ENCODE assay signal across 10 cellular contexts in the genomic region with DNA sequence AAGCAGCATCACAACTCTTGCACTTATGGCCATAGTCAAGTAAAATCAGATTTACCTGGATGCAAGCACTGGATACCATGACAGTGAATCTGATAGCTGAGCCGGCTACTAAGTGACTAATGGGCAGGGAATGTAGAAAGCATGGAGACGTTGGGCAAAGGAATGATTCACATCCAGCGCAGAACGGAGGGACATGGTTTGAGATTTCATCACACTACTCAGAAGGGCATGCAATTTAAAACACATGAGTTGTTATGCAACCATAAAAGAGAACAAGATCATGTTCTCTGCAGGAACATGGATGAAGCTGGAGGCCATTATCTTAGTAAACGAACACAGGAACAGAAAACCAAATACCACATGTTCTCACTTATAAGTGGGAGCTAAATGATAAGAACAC.
DNase-seq lines count a peak whose midpoint lies in the region; ATAC-seq, FAIRE-seq and TF ChIP-seq lines count a peak whose summit lies in the region.
"Had no signal": no experiment of that assay in that cellular context is flagged by ENCODE, and none has a peak within 500 bp of the region (broad histone marks: within the 10 kb centered on the region; RNA-seq: fewer than 3 reads in every experiment).

No MANE protein-coding gene starts in this region.

- CTCF ChIA-PET in PC-3 (lab: Charles Lee) (no interaction called here), endothelial cell of umbilical vein (lab: Charles Lee) (no interaction called here)

- H3K79me2 ChIP-seq in PC-3 (ENCODE audit: low read length): no peaks in the 10 kb centered on the region
- H3K79me2 ChIP-seq in endothelial cell of umbilical vein (ENCODE audit: control insufficient read depth, insufficient read depth, low read length): no peaks in the 10 kb centered on the region
- no peaks in the 10 kb centered on the region for H3K79me2 ChIP-seq in osteoblast (ENCODE audit: insufficient read depth, low read length)

- intact Hi-C loops in PC-3 (cut with micrococcal nuclease) (no loop called here), endothelial cell of umbilical vein (cut with micrococcal nuclease) (no loop called here), esophagus muscularis mucosa (cut with DNase I) (no loop called here)

- H3K9me3 ChIP-seq in PC-3 (ENCODE audit: low read length): no peaks in the 10 kb centered on the region
- no peaks in the 10 kb centered on the region for H3K9me3 ChIP-seq in endothelial cell of umbilical vein (replicated peaks; ENCODE audit: control insufficient read depth, insufficient read depth, low read length)
- no peaks in the 10 kb centered on the region for H3K9me3 ChIP-seq in osteoblast (ENCODE audit: low read depth, low read length)
- no peaks in the 10 kb centered on the region for H3K9me3 ChIP-seq in esophagus muscularis mucosa

- BruUV-seq in PC-3 (replicated peaks; lab: Mats Ljungman, UMichigan) (no TSS peak), endothelial cell of umbilical vein (replicated peaks; lab: Mats Ljungman, UMichigan) (no TSS peak)

- peak; percentile 31 for FAIRE-seq in endothelial cell of umbilical vein (lab: Jason Lieb, UNC)

- no peak for TF ChIP-seq EP300 in esophagus muscularis mucosa (IDR thresholded peaks at IDR 0.05)

- no peaks in the 10 kb centered on the region for H3K9me2 ChIP-seq in PC-3 (replicated peaks; ENCODE audit: low read length)

- no peaks in the 10 kb centered on the region for H4K20me1 ChIP-seq in PC-3 (ENCODE audit: low read length)
- no peaks in the 10 kb centered on the region for H4K20me1 ChIP-seq in endothelial cell of umbilical vein (replicated peaks; ENCODE audit: control insufficient read depth, extremely low read depth, insufficient read depth, low read length)
- H4K20me1 ChIP-seq in osteoblast (ENCODE audit: insufficient read depth, low read length): no peaks in the 10 kb centered on the region

- peak; percentile 93 for DNase-seq in Daoy (ENCODE audit: low read depth)
- DNase-seq in PC-3: peak; percentile 58
- peak; percentile 42 for DNase-seq in endothelial cell of umbilical vein (ENCODE audit: low read depth, low spot score)
- DNase-seq in osteoblast (ENCODE audit: insufficient read length, low spot score, missing footprints): peak; percentile 62
- no peak for DNase-seq in esophagus muscularis mucosa (ENCODE audit: extremely low spot score)
- DNase-seq in NCI-H1417 treated with DMSO at 0.1 percent for 48 hours (lab: John Stamatoyannopoulos, UW): no peak
- DNase-seq: naive thymus-derived CD8-positive, alpha-beta T cell; NCI-H1694 treated with DMSO at 0.1 percent for 48 hours had no signal

- WGBS in esophagus muscularis mucosa: 61% methylated on average over 5 of the region's 5 CpGs

- TF ChIP-seq CTCF in PC-3 (conservative IDR thresholded peaks at IDR 0.05; ENCODE audit: low read depth, low read length) (no peak), endothelial cell of umbilical vein (IDR thresholded peaks at IDR 0.05; ENCODE audit: extremely low read depth in 1 of 2, insufficient read depth in 1 of 2, low read depth in 1 of 2, low read length in 2 of 2) (no peak), osteoblast (IDR thresholded peaks at IDR 0.05; ENCODE audit: extremely low read depth, low read depth, low read length) (no peak), esophagus muscularis mucosa (IDR thresholded peaks at IDR 0.05) (no peak)

- ATAC-seq in PC-3: no peak
- no peak for ATAC-seq in HG03196 (IDR thresholded peaks at IDR 0.05; ENCODE audit: unreplicated experiment)
- ATAC-seq in HG03280 (IDR thresholded peaks at IDR 0.05; ENCODE audit: unreplicated experiment): no peak
- ATAC-seq: naive thymus-derived CD8-positive, alpha-beta T cell had no signal

- dilution Hi-C loops in endothelial cell of umbilical vein (cut with MboI; ENCODE audit: extremely low pct_ligation_motif_present, low sequenced_read_pairs): no loop called here

- POLR2A ChIA-PET in PC-3 (lab: Charles Lee; ENCODE audit: unreplicated experiment) (no interaction called here), endothelial cell of umbilical vein (lab: Charles Lee) (interaction anchor here (0.9 kb wide), 1 partner anchor 131 kb away, joined by 4 read pairs; no protein-coding TSS in a partner anchor)

- H3K9me1 ChIP-seq in endothelial cell of umbilical vein (replicated peaks; ENCODE audit: control insufficient read depth, extremely low read depth, insufficient read depth, low read length): no peaks in the 10 kb centered on the region

- no peaks in the 10 kb centered on the region for H3K27me3 ChIP-seq in PC-3 (ENCODE audit: low read length)
- H3K27me3 ChIP-seq in endothelial cell of umbilical vein (ENCODE audit: control insufficient read depth in 2 of 2, insufficient read depth in 2 of 2, low read length in 2 of 2): no peaks in the 10 kb centered on the region
- no peaks in the 10 kb centered on the region for H3K27me3 ChIP-seq in osteoblast (ENCODE audit: insufficient read depth, low read length)
- no peaks in the 10 kb centered on the region for H3K27me3 ChIP-seq in esophagus muscularis mucosa

- H3K27ac ChIP-seq in PC-3 (ENCODE audit: low read length) (no peak overlapping the region), endothelial cell of umbilical vein (ENCODE audit: insufficient read depth, low read depth, low read length) (no peak overlapping the region), osteoblast (ENCODE audit: low read depth, low read length) (peak overlapping the region; percentile 96), esophagus muscularis mucosa (replicated peaks in 1 of 4) (no peak overlapping the region)

- H2AFZ ChIP-seq in PC-3 (ENCODE audit: low read length) (no peak overlapping the region), endothelial cell of umbilical vein (ENCODE audit: low read depth, low read length) (no peak overlapping the region), osteoblast (ENCODE audit: low read length) (peak overlapping the region; percentile 54)

- no peak overlapping the region for H3K4me3 ChIP-seq in PC-3 (ENCODE audit: low read length)
- H3K4me3 ChIP-seq in endothelial cell of umbilical vein (replicated peaks in 1 of 3; ENCODE audit: insufficient read depth in 1 of 3, low read depth in 1 of 3, low read length in 3 of 3): no peak overlapping the region
- no peak overlapping the region for H3K4me3 ChIP-seq in osteoblast (ENCODE audit: insufficient read depth, low read length)
- no peak overlapping the region for H3K4me3 ChIP-seq in esophagus muscularis mucosa

- H3K4me2 ChIP-seq in PC-3 (ENCODE audit: low read length) (no peak overlapping the region), endothelial cell of umbilical vein (ENCODE audit: insufficient read depth, low read length) (no peak overlapping the region), osteoblast (ENCODE audit: insufficient read depth, low read length) (peak overlapping the region; percentile 60)

- H3K9ac ChIP-seq in PC-3 (ENCODE audit: low read length) (no peak overlapping the region), endothelial cell of umbilical vein (replicated peaks; ENCODE audit: extremely low read depth, insufficient read depth, low read length) (no peak overlapping the region)

- H3K36me3 ChIP-seq in PC-3 (ENCODE audit: low read depth, low read length) (no peaks in the 10 kb centered on the region), endothelial cell of umbilical vein (ENCODE audit: control insufficient read depth in 2 of 2, extremely low read depth in 1 of 2, insufficient read depth in 2 of 2, low read length in 2 of 2) (no peaks in the 10 kb centered on the region), osteoblast (ENCODE audit: insufficient read depth, low read length) (no peaks in the 10 kb centered on the region), esophagus muscularis mucosa (no peaks in the 10 kb centered on the region)

- no peaks in the 10 kb centered on the region for H3F3A ChIP-seq in PC-3 (ENCODE audit: low read length, unreplicated experiment)

- TF ChIP-seq POLR2A in endothelial cell of umbilical vein (IDR thresholded peaks at IDR 0.05; ENCODE audit: low read depth, low read length): no peak
- TF ChIP-seq POLR2A in esophagus muscularis mucosa (IDR thresholded peaks at IDR 0.05; ENCODE audit: low read depth): no peak

- no peaks in the 10 kb centered on the region for H3K4me1 ChIP-seq in PC-3 (ENCODE audit: insufficient read depth, low read length)
- no peaks in the 10 kb centered on the region for H3K4me1 ChIP-seq in endothelial cell of umbilical vein (ENCODE audit: control insufficient read depth, extremely low read depth, insufficient read depth, low read length)
- H3K4me1 ChIP-seq in osteoblast (ENCODE audit: insufficient read depth, low read length): peaks cover 24% of the 10 kb centered on the region
- H3K4me1 ChIP-seq in esophagus muscularis mucosa: peaks cover 0 to 4% (median 0%) of the 10 kb centered on the region in 4 donors

TF ChIP-seq in endothelial cell of umbilical vein, 7 proteins besides CTCF, POLR2A, EP300 and RAD21:
- peak; percentile 62 for TF ChIP-seq JUN (IDR thresholded peaks at IDR 0.05; ENCODE audit: borderline replicate concordance, insufficient read depth, insufficient read length, low read depth)
- no peak for TF ChIP-seq EZH2 (IDR thresholded peaks at IDR 0.05; ENCODE audit: borderline replicate concordance, low read depth, low read length, severe bottlenecking)
- TF ChIP-seq FOS (IDR thresholded peaks at IDR 0.05; ENCODE audit: borderline replicate concordance, insufficient read depth, low read length): peak; percentile 60

Comparison
In these comparisons a context has a peak if more than half of its experiments do, and no peak if none do; other contexts are left out.
1. DNase-seq: peak in Daoy (single experiment), PC-3 (single experiment), endothelial cell of umbilical vein (single experiment) and osteoblast (single experiment); none in esophagus muscularis mucosa (single experiment) and NCI-H1417 treated with DMSO at 0.1 percent for 48 hours (single experiment).